9 cellular contexts compared by ENCODE assay signal in genomic region chr19:2984196-2984490, GRCh38. TPM values are rescaled to one million over a fixed set of nuclear protein-coding genes. Genes with fewer than 3 reads are reported as not detected.
DNase-seq lines count a peak whose midpoint lies in the region; ATAC-seq and TF ChIP-seq lines count a peak whose summit lies in the region.
"Had no signal": no experiment of that assay in that cellular context is flagged by ENCODE, and none has a peak within 500 bp of the region (broad histone marks: within the 10 kb centered on the region; RNA-seq: fewer than 3 reads in every experiment).

No MANE protein-coding gene starts in this region.

- peaks cover 80% of the 10 kb centered on the region for H3K27me3 Mint-ChIP-seq in neural crest cell (ENCODE audit: low read depth)

- TF ChIP-seq CTCF in dorsolateral prefrontal cortex (IDR thresholded peaks at IDR 0.05 in 54 of 56, conservative IDR thresholded peaks at IDR 0.05 in 2 of 56; ENCODE audit: low read depth in 1 of 56, partially characterized antibody in 56 of 56) = no peak
- no peak for TF ChIP-seq CTCF in neural crest cell (conservative IDR thresholded peaks at IDR 0.05)

- H3K27me3 ChIP-seq in ACC112 (ENCODE audit: insufficient read depth, low read length) = no peaks in the 10 kb centered on the region
- peaks cover 87% of the 10 kb centered on the region for H3K27me3 ChIP-seq in HUES6 (ENCODE audit: control insufficient read depth, insufficient read depth, low read length)
- H3K27me3 ChIP-seq in dorsolateral prefrontal cortex = peaks cover 0 to 4% (median 0%) of the 10 kb centered on the region in 45 donors

- no peak overlapping the region for H3K9ac ChIP-seq in HUES6 (ENCODE audit: low read length)

- H3K79me2 ChIP-seq in ACC112 (ENCODE audit: control insufficient read depth, insufficient read depth, low read length, unreplicated experiment) = no peaks in the 10 kb centered on the region

- peak overlapping the region; percentile 60 for H2AFZ ChIP-seq in ACC112 (ENCODE audit: low read length, unreplicated experiment)

- peak overlapping the region; percentile 60 for H3K4me3 ChIP-seq in ACC112 (ENCODE audit: low read depth, low read length)
- peak overlapping the region; percentile 34 for H3K4me3 ChIP-seq in HUES6 (ENCODE audit: low read depth, low read length)
- peak overlapping the region; percentile 23 to 74 (median 52) for H3K4me3 ChIP-seq in dorsolateral prefrontal cortex

- no peaks in the 10 kb centered on the region for H3K36me3 Mint-ChIP-seq in neural crest cell (ENCODE audit: low read depth)

- H3K27ac Mint-ChIP-seq in neural crest cell (ENCODE audit: unreplicated experiment) = no peak overlapping the region

- no peak for DNase-seq in dorsolateral prefrontal cortex
- DNase-seq in neural crest cell (ENCODE audit: low read depth, low spot score) = no peak
- no peak for DNase-seq in activated CD4-positive, alpha-beta T cell treated with anti-CD3 and anti-CD28 coated beads for 1 hour
- DNase-seq in HUDEP-2 (lab: John Stamatoyannopoulos, UW; ENCODE audit: unreplicated experiment in 76 of 76) = no peak
- DNase-seq: stimulated activated CD4-positive, alpha-beta T cell treated with anti-CD3 and anti-CD28 coated beads, Interleukin-1b, Interleukin-23, amount 100 ng/mL, for 48 hours had no signal

- H3K27ac ChIP-seq in ACC112 (ENCODE audit: low read depth, low read length) (no peak overlapping the region), HUES6 (ENCODE audit: low read depth, low read length) (no peak overlapping the region), dorsolateral prefrontal cortex (peak overlapping the region in 28 of 59 donors; percentile 3 to 87 (median 50))

- H3K9me3 ChIP-seq in HUES6 (ENCODE audit: control insufficient read depth, insufficient read depth, low read depth, low read length) = no peaks in the 10 kb centered on the region

- no peak for ATAC-seq in HG03045 (IDR thresholded peaks at IDR 0.05; ENCODE audit: unreplicated experiment)
- no peak for ATAC-seq in GM21515 (IDR thresholded peaks at IDR 0.05; ENCODE audit: unreplicated experiment)

- H3K4me3 Mint-ChIP-seq in neural crest cell = peak overlapping the region; percentile 65

- no peaks in the 10 kb centered on the region for H3K36me3 ChIP-seq in ACC112 (ENCODE audit: insufficient read depth, low read length)
- H3K36me3 ChIP-seq in HUES6 (ENCODE audit: control insufficient read depth, insufficient read depth, low read length) = no peaks in the 10 kb centered on the region

- peaks cover 11% of the 10 kb centered on the region for H3K4me1 ChIP-seq in ACC112 (ENCODE audit: control insufficient read depth, insufficient read depth, low read length, unreplicated experiment)
- peaks cover 24% of the 10 kb centered on the region for H3K4me1 ChIP-seq in HUES6 (ENCODE audit: control insufficient read depth, insufficient read depth, low read length)

- intact Hi-C loops in dorsolateral prefrontal cortex (cut with DNase I) = no loop called here

- peaks cover 33% of the 10 kb centered on the region for H3K4me1 Mint-ChIP-seq in neural crest cell

- H3K9me3 Mint-ChIP-seq in neural crest cell = no peaks in the 10 kb centered on the region

RNA-seq across cellular contexts. Expression of gene TLE6, which starts 6.8 kb away (rescaled TPM):
- 1 to 10 TPM in 60 of 120 experiments, under 1 TPM in 54, not detected in 6; 0.23 to 3.4 (median 1.1) TPM for total RNA-seq in dorsolateral prefrontal cortex
- total RNA-seq in neural crest cell = 0.44 TPM in 1 of 2 replicates, not detected in the other

RNA-seq across cellular contexts. Expression of gene ZNF77, which starts 39.4 kb away (rescaled TPM):
- total RNA-seq in dorsolateral prefrontal cortex (1 to 10 TPM; 3.0 to 8.8 (median 4.8) TPM), neural crest cell (7.8 and 7.9 TPM in 2 replicates)

RNA-seq across cellular contexts. Expression of gene TLE2, which starts 44.9 kb away (rescaled TPM):
- total RNA-seq in dorsolateral prefrontal cortex (10 to 100 TPM; 20.7 to 66.1 (median 34.1) TPM), neural crest cell (0.73 and 1.4 TPM in 2 replicates)
